Comparison of ENCODE assay signal across 23 cellular contexts in genomic region chr7:14894826-14895225, GRCh38. TPM values are rescaled to one million over a fixed set of nuclear protein-coding genes. Genes with fewer than 3 reads are reported as not detected.
"Had no signal": no experiment of that assay in that cellular context is flagged by ENCODE, and none has a peak within 500 bp of the region (broad histone marks: within the 10 kb centered on the region; RNA-seq: fewer than 3 reads in every experiment).

No MANE protein-coding gene starts in this region.

- H3K4me2 ChIP-seq: hepatocyte, smooth muscle cell had no signal

- H3K9me3 ChIP-seq: adrenal gland, breast epithelium, prostate gland, right lobe of liver, suprapubic skin, transverse colon, vagina had no signal

- H3K4me1 ChIP-seq: adrenal gland, breast epithelium, foreskin keratinocyte, prostate gland, right lobe of liver, suprapubic skin, transverse colon, vagina had no signal

- FAIRE-seq: astrocyte, islet of Langerhans had no signal

- H3K4me3 ChIP-seq: adrenal gland, breast epithelium, hepatocyte, prostate gland, right lobe of liver, smooth muscle cell, suprapubic skin, transverse colon, vagina had no signal

- H3K27me3 ChIP-seq: adrenal gland, breast epithelium, foreskin keratinocyte, hepatocyte, right lobe of liver, suprapubic skin, transverse colon, vagina had no signal

- H2AFZ ChIP-seq: hepatocyte had no signal

- H3K79me2 ChIP-seq: hepatocyte had no signal

- DNase-seq: activated CD4-positive, alpha-beta T cell treated with anti-CD3 and anti-CD28 coated beads, Interleukin-2, amount 50 U/mL, for 4 hours; activated gamma-delta T cell treated with Interleukin-2 at 50 U/mL for 16 hours; adrenal gland; cerebellar nuclear complex; effector CD8-positive, alpha-beta T cell; foreskin keratinocyte; left cardiac atrium; naive thymus-derived CD8-positive, alpha-beta T cell; right lobe of liver; stimulated activated CD4-positive, alpha-beta T cell treated with anti-CD3 and anti-CD28 coated beads, Interleukin-4, amount 100 ng/mL, for 1 hour; stimulated activated naive CD8-positive, alpha-beta T cell treated with anti-CD3 and anti-CD28 coated beads, Interleukin-15, amount 100 ng/mL, for 72 hours; transverse colon; WERI-Rb-1 had no signal

- H3K36me3 ChIP-seq: adrenal gland, breast epithelium, prostate gland, right lobe of liver, suprapubic skin, transverse colon, vagina, WERI-Rb-1 had no signal

- H3K27ac ChIP-seq: adrenal gland, breast epithelium, foreskin keratinocyte, hepatocyte, prostate gland, right lobe of liver, suprapubic skin, transverse colon, vagina, WERI-Rb-1 had no signal

RNA-seq across cellular contexts. Expression of gene DGKB, which starts 7.7 kb away (rescaled TPM):
- total RNA-seq: activated CD8-positive, alpha-beta memory T cell treated with anti-CD3 and anti-CD28 coated beads for 36 hours; activated naive CD4-positive, alpha-beta T cell treated with anti-CD3 and anti-CD28 coated beads, Interleukin-2, amount 50 U/mL, for 72 hours; foreskin keratinocyte; naive thymus-derived CD8-positive, alpha-beta T cell; smooth muscle cell had no signal
- polyA plus RNA-seq: foreskin keratinocyte; naive thymus-derived CD8-positive, alpha-beta T cell; smooth muscle cell had no signal
